Comparison of ENCODE assay signal across 9 cellular contexts in the genomic region with DNA sequence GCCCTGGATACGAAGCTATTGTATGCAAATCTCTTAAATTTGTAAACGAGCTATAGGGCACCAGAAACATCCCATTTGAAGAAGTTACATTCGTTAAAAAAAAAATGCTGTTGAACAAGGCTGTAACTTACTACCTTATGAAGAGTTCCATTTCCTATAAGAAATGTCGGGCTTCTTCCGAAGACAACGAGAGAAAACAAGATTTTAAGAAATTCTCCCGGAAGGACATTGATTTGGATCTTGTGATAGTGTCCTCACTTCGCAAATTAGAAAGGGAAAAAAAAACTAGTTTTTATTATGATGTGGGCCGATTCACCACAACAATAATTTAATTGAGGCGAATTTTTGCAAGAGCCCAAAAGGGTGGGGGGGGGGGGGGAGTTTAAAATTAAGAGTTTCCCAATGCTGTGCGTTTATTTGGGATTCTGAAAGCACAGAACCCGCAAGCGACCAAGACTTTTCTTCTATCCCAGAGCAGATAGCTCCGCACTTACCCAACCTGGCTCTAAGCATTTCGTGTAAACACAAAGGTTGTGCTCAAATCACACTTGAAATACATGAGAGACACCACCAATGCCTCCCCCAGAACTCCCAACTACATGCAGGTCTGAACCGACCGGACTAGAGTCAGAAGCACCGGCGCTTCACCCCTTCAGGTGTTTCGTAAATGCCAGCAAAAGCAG. TPM values are rescaled to one million over a fixed set of nuclear protein-coding genes. Genes with fewer than 3 reads are reported as not detected.
A peak's percentile ranks its signal among the peaks of the same experiment; 100 is the strongest.
DNase-seq lines count a peak whose midpoint lies in the region; ATAC-seq, FAIRE-seq and TF ChIP-seq lines count a peak whose summit lies in the region.
"Had no signal": no experiment of that assay in that cellular context is flagged by ENCODE, and none has a peak within 500 bp of the region (broad histone marks: within the 10 kb centered on the region; RNA-seq: fewer than 3 reads in every experiment).

No MANE protein-coding gene starts in this region.

- no peak overlapping the region for H2BK120ac ChIP-seq in H1 (replicated peaks; ENCODE audit: low read depth, low read length)

- H4K20me1 ChIP-seq in KMS-11 (ENCODE audit: insufficient read depth) (no peaks in the 10 kb centered on the region), H1 (replicated peaks in 1 of 2; ENCODE audit: control insufficient read depth in 1 of 2, insufficient read depth in 2 of 2, low read length in 2 of 2) (peaks cover 3 to 7% of the 10 kb centered on the region in 2 experiments), neural progenitor cell (ENCODE audit: low read depth) (peaks cover 24% of the 10 kb centered on the region)

- H3K9me3 Mint-ChIP-seq in neural progenitor cell: peaks cover 3% of the 10 kb centered on the region

- no peak overlapping the region for H3K18ac ChIP-seq in H1 (ENCODE audit: extremely low read depth, low read length)

- H3K27me3 ChIP-seq in KMS-11 (ENCODE audit: insufficient read depth, low read depth) (peaks cover 11% of the 10 kb centered on the region), H1 (replicated peaks in 1 of 4; ENCODE audit: control insufficient read depth in 3 of 4, extremely low read depth in 1 of 4, insufficient read depth in 3 of 4, low read length in 3 of 4) (peaks cover 33 to 80% (median 66%) of the 10 kb centered on the region in 4 experiments), neural progenitor cell (peaks cover 61% of the 10 kb centered on the region)

- H3K23me2 ChIP-seq in H1 (ENCODE audit: low read depth, low read length): peaks cover 50% of the 10 kb centered on the region

- H3K4me1 Mint-ChIP-seq in neural progenitor cell: peaks cover 46% of the 10 kb centered on the region

- no peak for FAIRE-seq in H1 (lab: Jason Lieb, UNC)

- peak overlapping the region; percentile 99 for H3K4me2 ChIP-seq in KMS-11
- H3K4me2 ChIP-seq in H1 (ENCODE audit: insufficient read depth in 1 of 2, low read depth in 2 of 2, low read length in 2 of 2): peak overlapping the region; percentile 91 to 93
- H3K4me2 ChIP-seq in neural progenitor cell: peak overlapping the region; percentile 96

- WGBS in H1 (ENCODE audit: extremely low coverage in 1 of 2, insufficient coverage in 1 of 2, insufficient read length in 1 of 2, insufficient replicate concordance in 2 of 2, low coverage in 1 of 2, low lambda C conversion rate in 2 of 2, missing lambda C conversion rate in 1 of 2), 2 experiments: 15% methylated on average over 18 of the region's 20 CpGs; no CpG with 5 or more reads in 1 of the 2 experiments

- DNase-seq in AG10803 (ENCODE audit: low read depth) (no peak), H1 (ENCODE audit: low read depth in 1 of 2, low spot score in 2 of 2) (no peak), neural progenitor cell (ENCODE audit: low spot score) (no peak), GM10266 (ENCODE audit: extremely low spot score) (no peak), retina (no peak), AG08395 (ENCODE audit: low spot score) (no peak)

- CTCF ChIA-PET in H1 (lab: Charles Lee; ENCODE audit: partially characterized antibody): interaction anchor here (0.7 to 2.7 kb wide), 13 partner anchors 10 to 944 kb away, joined by 3 to 11 read pairs (median 3); no protein-coding TSS in a partner anchor

- H3K4me3 Mint-ChIP-seq in neural progenitor cell: peak overlapping the region; percentile 100

- H4K5ac ChIP-seq in H1 (ENCODE audit: insufficient read length, low read depth, low read length): no peak overlapping the region

- H2BK15ac ChIP-seq in H1 (ENCODE audit: low read length): no peak overlapping the region

- H3K9ac ChIP-seq in KMS-11 (0 out of 2 replicates have a peak overlapping the region, but pooled peaks have one; percentile 30), H1 (replicated peaks in 1 of 4; ENCODE audit: extremely low read depth in 1 of 4, low read depth in 3 of 4, low read length in 3 of 4) (no peak overlapping the region), neural progenitor cell (no peak overlapping the region)

- TF ChIP-seq CTCF in AG10803 (conservative IDR thresholded peaks at IDR 0.05; ENCODE audit: low read length) (no peak), KMS-11 (conservative IDR thresholded peaks at IDR 0.05; ENCODE audit: low read depth, low read length) (no peak), H1 (IDR thresholded peaks at IDR 0.05; ENCODE audit: control extremely low read depth in 1 of 3, insufficient read depth in 1 of 3, low read depth in 1 of 3, low read length in 3 of 3) (no peak), neural progenitor cell (IDR thresholded peaks at IDR 0.05) (no peak), GM10266 (IDR thresholded peaks at IDR 0.05; ENCODE audit: control insufficient read depth, insufficient read depth, low read depth, missing control alignments) (no peak)

- H3K27ac Mint-ChIP-seq in neural progenitor cell: no peak overlapping the region

- H3K4ac ChIP-seq in H1 (replicated peaks; ENCODE audit: insufficient read length, low read depth, low read length): no peak overlapping the region

- no peak overlapping the region for H2BK5ac ChIP-seq in H1 (ENCODE audit: low read depth, low read length)

- H3K14ac ChIP-seq in H1 (ENCODE audit: insufficient read length): no peak overlapping the region

- POLR2A ChIA-PET in H1 (lab: Charles Lee; ENCODE audit: partially characterized antibody): interaction anchor here (2.9 kb wide), 1 partner anchor 33 kb away, joined by 15 read pairs; no protein-coding TSS in a partner anchor

- no peak overlapping the region; the same call in 1 of the 2 replicates for H2BK12ac ChIP-seq in H1 (ENCODE audit: low read depth, low read length)

- peaks cover 9% of the 10 kb centered on the region for H3K36me3 Mint-ChIP-seq in neural progenitor cell

- H3K27me3 Mint-ChIP-seq in neural progenitor cell (ENCODE audit: insufficient read depth, low read depth): peaks cover 56% of the 10 kb centered on the region

- H3K4me1 ChIP-seq in KMS-11 (ENCODE audit: low read depth, poor library complexity, severe bottlenecking): peaks cover 14% of the 10 kb centered on the region
- H3K4me1 ChIP-seq in H1 (replicated peaks in 1 of 4; ENCODE audit: control insufficient read depth in 3 of 4, insufficient read depth in 4 of 4, low read length in 3 of 4): peaks cover 0 to 27% (median 19%) of the 10 kb centered on the region in 4 experiments; a peak in 6 of 7 replicates
- peaks cover 52% of the 10 kb centered on the region for H3K4me1 ChIP-seq in neural progenitor cell

- no peak for TF ChIP-seq RAD21 in H1 (IDR thresholded peaks at IDR 0.05 in 1 of 2, conservative IDR thresholded peaks at IDR 0.05 in 1 of 2; ENCODE audit: low read depth in 2 of 2, low read length in 2 of 2)

- H2AK5ac ChIP-seq in H1 (ENCODE audit: low read depth, low read length): no peak overlapping the region

- no peak overlapping the region for H3K27ac ChIP-seq in KMS-11
- no peak overlapping the region for H3K27ac ChIP-seq in H1 (ENCODE audit: low read depth, low read length)
- H3K27ac ChIP-seq in neural progenitor cell: no peak overlapping the region

- H3K56ac ChIP-seq in H1 (replicated peaks; ENCODE audit: insufficient read length, low read depth, low read length): no peak overlapping the region

- TF ChIP-seq POLR2A in H1 (IDR thresholded peaks at IDR 0.05; ENCODE audit: control extremely low read depth in 1 of 2, low read depth in 2 of 2, low read length in 2 of 2): no peak

- no peak overlapping the region for H2BK20ac ChIP-seq in H1 (ENCODE audit: low read length)

- H4K91ac ChIP-seq in H1 (replicated peaks; ENCODE audit: insufficient read length, low read length): no peak overlapping the region

- H3K36me3 ChIP-seq in KMS-11 (ENCODE audit: insufficient read depth): peaks cover 4% of the 10 kb centered on the region
- peaks cover 0 to 17% (median 4%) of the 10 kb centered on the region in 4 experiments; a peak in 2 of 8 replicates for H3K36me3 ChIP-seq in H1 (ENCODE audit: control insufficient read depth in 2 of 4, insufficient read depth in 4 of 4, low read length in 3 of 4)
- H3K36me3 ChIP-seq in neural progenitor cell: peaks cover 4% of the 10 kb centered on the region

- peak overlapping the region; percentile 85 for H3K4me3 ChIP-seq in AG10803 (ENCODE audit: low read length)
- H3K4me3 ChIP-seq in KMS-11 (IDR thresholded peaks at IDR 0.05; ENCODE audit: insufficient read depth, low read depth, low read length): no peak overlapping the region
- peak overlapping the region; percentile 42 to 93 (median 58); a peak in 7 of 8 replicates for H3K4me3 ChIP-seq in H1 (ENCODE audit: extremely low read depth in 1 of 4, insufficient read depth in 2 of 4, low read depth in 3 of 4, low read length in 4 of 4)
- peak overlapping the region; percentile 87 for H3K4me3 ChIP-seq in neural progenitor cell

- H4K8ac ChIP-seq in H1 (ENCODE audit: extremely low read depth, insufficient read depth, low read length): no peak overlapping the region

- H2AFZ ChIP-seq in KMS-11 (ENCODE audit: low read depth): peak overlapping the region; percentile 95
- H2AFZ ChIP-seq in H1 (ENCODE audit: low read length): 0 out of 2 replicates have a peak overlapping the region, but pooled peaks have one; percentile 10
- peak overlapping the region; percentile 38 for H2AFZ ChIP-seq in neural progenitor cell (replicated peaks)

- H3K79me2 ChIP-seq in KMS-11 (ENCODE audit: insufficient read depth, low read depth): 0 out of 2 replicates have a peak, but pooled peaks cover 5% of the 10 kb centered on the region
- H3K79me2 ChIP-seq in H1 (ENCODE audit: control insufficient read depth in 1 of 2, insufficient read depth in 2 of 2, low read length in 2 of 2): no peaks in the 10 kb centered on the region
- H3K79me2 ChIP-seq in neural progenitor cell (ENCODE audit: low read depth): peaks cover 30% of the 10 kb centered on the region

- H3K23ac ChIP-seq in H1 (ENCODE audit: insufficient read length): no peak overlapping the region

- peaks cover 10% of the 10 kb centered on the region for H3F3A ChIP-seq in neural progenitor cell (ENCODE audit: low read depth)

- ATAC-seq in GM18907 (IDR thresholded peaks at IDR 0.05; ENCODE audit: unreplicated experiment): no peak

- H3K9me3 ChIP-seq in H1 (ENCODE audit: insufficient read depth in 2 of 2, low read depth in 1 of 2, low read length in 1 of 2) (no peaks in the 10 kb centered on the region), neural progenitor cell (ENCODE audit: low read depth) (no peaks in the 10 kb centered on the region)
- H3K9me3 ChIP-seq: esophagus muscularis mucosa had no signal

- no peaks in the 10 kb centered on the region for H3K79me1 ChIP-seq in H1 (ENCODE audit: low read depth, low read length)

- no peak for TF ChIP-seq EP300 in H1 (IDR thresholded peaks at IDR 0.05; ENCODE audit: borderline replicate concordance in 1 of 2, low read depth in 2 of 2, low read length in 2 of 2)

RNA-seq across cellular contexts. Expression of gene SOX9, which starts 1.4 kb away (rescaled TPM):
- 4.9 and 5.2 TPM in 2 replicates for total RNA-seq in H1 (2021; fragmentation: NEBNext Ultra II Directional; extraction: Animal tissue kit (Norgen Biotek cat#: 25700))
- 1.9 and 3.3 TPM in 2 replicates for polyA plus RNA-seq in H1 (2011; rRNA removed)
- 1.6 TPM for polyA plus RNA-seq in H1 (2011; cell fraction: cytosol; rRNA removed)
- 2.7 TPM for polyA plus RNA-seq in H1 (2011; cell fraction: nucleus; rRNA removed)
- 2.7 to 4.0 TPM (median 3.3 TPM) in 4 replicates for polyA plus RNA-seq in H1 (2012, experiment 1 of 2)
- polyA plus RNA-seq in H1 (2012, experiment 2 of 2): 2.6 TPM
- 2.1 TPM for polyA plus RNA-seq in H1 (2013, experiment 1 of 2)
- polyA plus RNA-seq in H1 (2013, experiment 2 of 2): 2.2 TPM
- polyA minus RNA-seq in H1 (2011; rRNA and poly(A)+ RNA removed): 0.71 and 1.4 TPM in 2 replicates
- 4.8 TPM for polyA minus RNA-seq in H1 (2011; cell fraction: cytosol; rRNA and poly(A)+ RNA removed)
- polyA minus RNA-seq in H1 (2011; cell fraction: nucleus; rRNA and poly(A)+ RNA removed): 2.8 TPM
- total RNA-seq in neural progenitor cell (ENCODE audit: low replicate concordance): 10.6 and 12.7 TPM in 2 replicates

Comparison
In these comparisons a context has a peak if more than half of its experiments do, and no peak if none do; other contexts are left out.
1. H2AFZ ChIP-seq: peak in every context shown above with its lines; median percentile 95 in KMS-11; 38 in neural progenitor cell; 10 in H1.